ENCODE assay signal across 8 cellular contexts in genomic region chr1:23868848-23869450, GRCh38. TPM values are rescaled to one million over a fixed set of nuclear protein-coding genes. Genes with fewer than 3 reads are reported as not detected.
DNase-seq lines count a peak whose midpoint lies in the region; ATAC-seq and TF ChIP-seq lines count a peak whose summit lies in the region.

No MANE protein-coding gene starts in this region.

- H3K27me3 ChIP-seq in heart left ventricle: no peaks in the 10 kb centered on the region

- intact Hi-C loops in Right ventricle myocardium inferior (cut with DNase I) (loop anchor here (2.0 to 5.0 kb wide), 3 partner anchors 42 to 96 kb away; partner anchors contain the start of genes GALE and HMGCL), left ventricle myocardium superior (cut with micrococcal nuclease) (no loop called here), heart left ventricle (cut with DNase I) (loop anchor here in 9 of 10 donors (2.0 to 10.0 kb wide), 11 partner anchors 42 to 158 kb away; partner anchors contain the start of genes PITHD1 (in 4 of the 9), GALE (in 2 of the 9) and HMGCL (in 2 of the 9))

- H3K9me3 Mint-ChIP-seq in stimulated activated memory B cell treated with anti-CD40 and anti-IgM and Interleukin-4, amounts not matched to agents 10 μg/mL and 1 μg/mL and 100 μg/mL, for 72 hours: peaks cover 4% of the 10 kb centered on the region

- no peaks in the 10 kb centered on the region for H3K9me3 ChIP-seq in heart left ventricle

- peak overlapping the region; percentile 83 for H3K4me3 Mint-ChIP-seq in stimulated activated memory B cell treated with anti-CD40 and anti-IgM and Interleukin-4, amounts not matched to agents 10 μg/mL and 1 μg/mL and 100 μg/mL, for 72 hours

- TF ChIP-seq CTCF in heart left ventricle (IDR thresholded peaks at IDR 0.05): no peak

- H3K4me1 Mint-ChIP-seq in stimulated activated memory B cell treated with anti-CD40 and anti-IgM and Interleukin-4, amounts not matched to agents 10 μg/mL and 1 μg/mL and 100 μg/mL, for 72 hours: peaks cover 51% of the 10 kb centered on the region

- DNase-seq in Right ventricle myocardium inferior (ENCODE audit: missing footprints): no peak
- DNase-seq in left ventricle myocardium superior: no peak
- DNase-seq in UCSD-AML1 (lab: John Stamatoyannopoulos, UW; ENCODE audit: unreplicated experiment): peak; percentile 25
- no peak for DNase-seq in heart left ventricle
- DNase-seq in effector CD4-positive, alpha-beta T cell: no peak

- 37 to 48% (median 42%) methylated on average over 14 of the region's 14 CpGs for WGBS in heart left ventricle, 4 donors

- H3K27me3 Mint-ChIP-seq in stimulated activated memory B cell treated with anti-CD40 and anti-IgM and Interleukin-4, amounts not matched to agents 10 μg/mL and 1 μg/mL and 100 μg/mL, for 72 hours: no peaks in the 10 kb centered on the region

- no peak for TF ChIP-seq POLR2A in heart left ventricle (IDR thresholded peaks at IDR 0.05)

- ATAC-seq in Right ventricle myocardium inferior (peak; percentile 21), left ventricle myocardium superior (no peak), heart left ventricle (peak in 2 of 4 donors; percentile 55 to 60), GM18498 (IDR thresholded peaks at IDR 0.05; ENCODE audit: unreplicated experiment) (no peak), HG03175 (IDR thresholded peaks at IDR 0.05; ENCODE audit: unreplicated experiment) (no peak)
- no peak for ATAC-seq in stimulated activated memory B cell treated with anti-CD40 and anti-IgM and Interleukin-4, amounts not matched to agents 10 μg/mL and 1 μg/mL and 100 μg/mL, for 72 hours

- peak overlapping the region; percentile 62 to 98 (median 84) for H3K4me3 ChIP-seq in heart left ventricle

- H3K27ac Mint-ChIP-seq in stimulated activated memory B cell treated with anti-CD40 and anti-IgM and Interleukin-4, amounts not matched to agents 10 μg/mL and 1 μg/mL and 100 μg/mL, for 72 hours: peak overlapping the region; percentile 57

- H3K27ac ChIP-seq in heart left ventricle: peak overlapping the region in 11 of 12 donors; percentile 60 to 83 (median 74)

- H3K36me3 Mint-ChIP-seq in stimulated activated memory B cell treated with anti-CD40 and anti-IgM and Interleukin-4, amounts not matched to agents 10 μg/mL and 1 μg/mL and 100 μg/mL, for 72 hours: peaks cover 12% of the 10 kb centered on the region

- peaks cover 0 to 15% (median 10%) of the 10 kb centered on the region in 9 donors for H3K36me3 ChIP-seq in heart left ventricle

- peaks cover 0 to 48% (median 23%) of the 10 kb centered on the region in 12 donors for H3K4me1 ChIP-seq in heart left ventricle

RNA-seq across cellular contexts. Expression of gene FUCA1, which starts 0.9 kb away (rescaled TPM):
- total RNA-seq in Right ventricle myocardium inferior: 12.2 TPM
- 12.1 TPM for total RNA-seq in left ventricle myocardium superior
- 10 to 100 TPM; 12.8 to 54.2 (median 16.1) TPM for total RNA-seq in heart left ventricle
- polyA plus RNA-seq in heart left ventricle: 10 to 100 TPM; 10.6 to 16.4 TPM

RNA-seq across cellular contexts. Expression of gene HMGCL, which starts 43.7 kb away (rescaled TPM):
- 32.8 TPM for total RNA-seq in Right ventricle myocardium inferior
- 33.5 TPM for total RNA-seq in left ventricle myocardium superior
- total RNA-seq in heart left ventricle: 10 to 100 TPM; 22.0 to 44.3 (median 41.1) TPM
- 10 to 100 TPM; 24.3 to 27.8 TPM for polyA plus RNA-seq in heart left ventricle

RNA-seq across cellular contexts. Expression of gene CNR2, which starts 44.2 kb away (rescaled TPM):
- total RNA-seq in Right ventricle myocardium inferior: not detected
- not detected for total RNA-seq in left ventricle myocardium superior
- under 1 TPM in 3 of 9 donors, not detected in 6; 0.07 to 0.13 (median 0.11) TPM for total RNA-seq in heart left ventricle
- under 1 TPM in 1 of 2 donors, not detected in 1; 0.01 TPM for polyA plus RNA-seq in heart left ventricle
